Comparison of ENCODE assay signal across 8 cellular contexts in the genomic region with DNA sequence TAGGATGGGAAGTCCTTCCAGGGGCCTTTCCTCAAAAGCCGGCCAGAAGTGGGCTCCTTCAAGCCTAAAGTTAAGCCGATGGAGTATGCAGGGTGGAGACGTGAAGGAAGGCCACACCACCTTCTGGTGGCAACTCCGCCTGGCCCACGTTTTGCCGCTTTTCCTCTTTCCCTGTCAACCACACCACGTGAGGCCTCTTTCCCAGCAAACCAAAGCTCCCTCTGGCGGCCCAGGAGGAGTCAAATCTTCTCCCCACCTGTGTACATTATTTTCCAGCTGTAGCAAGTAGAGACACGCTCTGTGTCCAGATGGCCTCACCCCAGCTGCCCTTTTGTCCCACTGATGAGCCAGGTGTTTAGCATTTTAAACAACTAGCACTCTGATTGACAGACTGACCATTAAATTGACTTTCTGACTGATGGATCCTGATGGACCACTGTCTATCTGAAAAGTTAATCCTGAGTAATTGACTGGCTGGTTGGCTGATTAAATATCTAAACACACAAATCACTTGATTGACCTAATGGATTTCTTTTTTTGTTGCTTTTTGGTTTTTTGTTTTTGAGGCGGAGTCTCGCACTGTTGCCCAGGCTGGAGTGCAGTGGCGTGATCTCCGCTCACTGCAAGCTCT. TPM values are rescaled to one million over a fixed set of nuclear protein-coding genes. Genes with fewer than 3 reads are reported as not detected.
DNase-seq lines count a peak whose midpoint lies in the region; ATAC-seq and TF ChIP-seq lines count a peak whose summit lies in the region.

No MANE protein-coding gene starts in this region.

- TF ChIP-seq POLR2A in upper lobe of left lung (IDR thresholded peaks at IDR 0.05) = no peak

- WGBS in upper lobe of left lung, 2 donors = 62 to 65% methylated on average over 13 of the region's 13 CpGs

- H3K36me3 ChIP-seq in MG63 (no peaks in the 10 kb centered on the region), upper lobe of left lung (no peaks in the 10 kb centered on the region)

- H3K27ac ChIP-seq in upper lobe of left lung = no peak overlapping the region

- TF ChIP-seq CTCF in upper lobe of left lung (IDR thresholded peaks at IDR 0.05) = peak; percentile 17 to 58 (median 45)

- no peak for TF ChIP-seq EP300 in upper lobe of left lung (IDR thresholded peaks at IDR 0.05)

- H3K9me3 Mint-ChIP-seq in activated naive CD4-positive, alpha-beta T cell treated with anti-CD3 and anti-CD28 coated beads, Interleukin-2, amount 50 U/mL, for 72 hours = no peaks in the 10 kb centered on the region

- intact Hi-C loops in sciatic nerve (cut with DNase I) = loop anchor here (5.0 kb wide), 1 partner anchor 149 kb away; no protein-coding TSS in a partner anchor

- H3K4me1 ChIP-seq in upper lobe of left lung = peaks cover 8 to 18% (median 14%) of the 10 kb centered on the region in 4 donors

- peaks cover 12 to 20% of the 10 kb centered on the region in 2 donors for H3K36me3 Mint-ChIP-seq in activated naive CD4-positive, alpha-beta T cell treated with anti-CD3 and anti-CD28 coated beads, Interleukin-2, amount 50 U/mL, for 72 hours

- no peak for ATAC-seq in activated naive CD4-positive, alpha-beta T cell treated with anti-CD3 and anti-CD28 coated beads, Interleukin-2, amount 50 U/mL, for 72 hours
- ATAC-seq in upper lobe of left lung (ENCODE audit: low FRiP score in 2 of 2) = no peak
- no peak for ATAC-seq in GM18520 (IDR thresholded peaks at IDR 0.05; ENCODE audit: unreplicated experiment)
- ATAC-seq in sciatic nerve = no peak

- H3K4me3 ChIP-seq in MG63 = no peak overlapping the region
- H3K4me3 ChIP-seq in upper lobe of left lung = no peak overlapping the region

- no peaks in the 10 kb centered on the region for H3K9me3 ChIP-seq in MG63
- no peaks in the 10 kb centered on the region for H3K9me3 ChIP-seq in upper lobe of left lung

- DNase-seq in Daoy (ENCODE audit: low read depth) (peak; percentile 84), MG63 (peak; percentile 41), iPS DF 4.7 (ENCODE audit: extremely low read depth, low spot score) (peak; percentile 49), upper lobe of left lung (peak in 1 of 2 donors; percentile 70), sciatic nerve (ENCODE audit: low spot score) (no peak), NOMO-1 treated with dmso at 0.1 percent for 144 hours (lab: John Stamatoyannopoulos, UW; ENCODE audit: unreplicated experiment) (no peak)
- no peak for DNase-seq in activated naive CD4-positive, alpha-beta T cell treated with anti-CD3 and anti-CD28 coated beads, Interleukin-2, amount 50 U/mL, for 72 hours (ENCODE audit: low spot score in 2 of 2)

- peak overlapping the region; percentile 81 to 89 for H3K27ac Mint-ChIP-seq in activated naive CD4-positive, alpha-beta T cell treated with anti-CD3 and anti-CD28 coated beads, Interleukin-2, amount 50 U/mL, for 72 hours

- H3K27me3 ChIP-seq in MG63 (no peaks in the 10 kb centered on the region), upper lobe of left lung (no peaks in the 10 kb centered on the region)

RNA-seq across cellular contexts. Expression of gene ZBTB38, which starts 59.6 kb away (rescaled TPM):
- 45.6 and 55.6 TPM in 2 replicates for total RNA-seq in Daoy (2014; rRNA removed; shearing (Covaris generic))
- total RNA-seq in MG63 (2014; rRNA removed; shearing (Covaris generic); ENCODE audit: low replicate concordance) = 15.8 and 29.9 TPM in 2 replicates
- 10 to 100 TPM; 13.4 to 19.9 TPM for total RNA-seq in activated naive CD4-positive, alpha-beta T cell treated with anti-CD3 and anti-CD28 coated beads, Interleukin-2, amount 50 U/mL, for 72 hours
- total RNA-seq in upper lobe of left lung (100 to 1,000 TPM in 2 of 6 donors, 10 to 100 TPM in 4; 80.2 to 146 (median 91.8) TPM), sciatic nerve (117 TPM)

Comparison
In these comparisons a context has a peak if more than half of its experiments do, and no peak if none do; other contexts are left out.
1. DNase-seq: peak in Daoy (single experiment), MG63 (single experiment) and iPS DF 4.7 (single experiment); none in activated naive CD4-positive, alpha-beta T cell treated with anti-CD3 and anti-CD28 coated beads, Interleukin-2, amount 50 U/mL, for 72 hours (0 of 2), sciatic nerve (single experiment) and NOMO-1 treated with dmso at 0.1 percent for 144 hours (single experiment).